In genomic region chr19:12890787-12891552, GRCh38 we compare ENCODE assay signal across 8 cellular contexts. TPM values are rescaled to one million over a fixed set of nuclear protein-coding genes. Genes with fewer than 3 reads are reported as not detected.
DNase-seq lines count a peak whose midpoint lies in the region; ATAC-seq and TF ChIP-seq lines count a peak whose summit lies in the region.

Gene GCDH (plus strand): TSS chr19:12891160. CDS start chr19:12891305, 145 bp downstream.

- H3K27me3 ChIP-seq in esophagus squamous epithelium = peaks cover 0 to 13% (median 0%) of the 10 kb centered on the region in 4 donors

- H3K9me3 Mint-ChIP-seq in activated T-helper 1 cell treated with anti-CD3 and anti-CD28 coated beads, Interleukin-12 subunit alpha, Interleukin-12 subunit beta, Interleukin-2, Interleukin-4 antibody, amounts not matched to agents 30 ng/mL and 10 ng/mL and 1 ng/mL, durations not matched to agents 14 hours and 24 hours and 36 hours = no peaks in the 10 kb centered on the region

- H3K27ac Mint-ChIP-seq in activated T-helper 1 cell treated with anti-CD3 and anti-CD28 coated beads, Interleukin-12 subunit alpha, Interleukin-12 subunit beta, Interleukin-2, Interleukin-4 antibody, amounts not matched to agents 30 ng/mL and 10 ng/mL and 1 ng/mL, durations not matched to agents 14 hours and 24 hours and 36 hours = peak within 1 kb of the TSS; percentile 88

- peaks cover under 1 to 38% (median 6%) of the 10 kb centered on the region in 3 donors for H3K36me3 ChIP-seq in esophagus squamous epithelium

- TF ChIP-seq POLR2A in esophagus squamous epithelium (IDR thresholded peaks at IDR 0.05) = peak in 3 of 4 donors; percentile 69 to 88 (median 82)

- intact Hi-C loops in activated T-helper 1 cell treated with anti-CD3 and anti-CD28 coated beads, Interleukin-12 subunit alpha, Interleukin-12 subunit beta, Interleukin-2, Interleukin-4 antibody, amounts not matched to agents 30 ng/mL and 10 ng/mL and 1 ng/mL, durations not matched to agents 14 hours and 24 hours and 36 hours (cut with micrococcal nuclease) = loop anchor here (1.0 to 2.0 kb wide), 7 partner anchors 10 to 154 kb away; partner anchors contain the start of genes CALR, DNASE2, FARSA and GADD45GIP1
- intact Hi-C loops in esophagus squamous epithelium (cut with DNase I) = no loop called here

- WGBS in esophagus squamous epithelium, 2 donors = 0% methylated on average over 21 to 45 of the region's 49 CpGs

- peak within 1 kb of the TSS; percentile 97 for H3K4me3 Mint-ChIP-seq in activated T-helper 1 cell treated with anti-CD3 and anti-CD28 coated beads, Interleukin-12 subunit alpha, Interleukin-12 subunit beta, Interleukin-2, Interleukin-4 antibody, amounts not matched to agents 30 ng/mL and 10 ng/mL and 1 ng/mL, durations not matched to agents 14 hours and 24 hours and 36 hours

- H3K4me1 ChIP-seq in esophagus squamous epithelium = peaks cover 11 to 29% (median 16%) of the 10 kb centered on the region in 3 donors

- peaks cover 13% of the 10 kb centered on the region for H3K4me1 Mint-ChIP-seq in activated T-helper 1 cell treated with anti-CD3 and anti-CD28 coated beads, Interleukin-12 subunit alpha, Interleukin-12 subunit beta, Interleukin-2, Interleukin-4 antibody, amounts not matched to agents 30 ng/mL and 10 ng/mL and 1 ng/mL, durations not matched to agents 14 hours and 24 hours and 36 hours (ENCODE audit: low read depth)

- H3K36me3 Mint-ChIP-seq in activated T-helper 1 cell treated with anti-CD3 and anti-CD28 coated beads, Interleukin-12 subunit alpha, Interleukin-12 subunit beta, Interleukin-2, Interleukin-4 antibody, amounts not matched to agents 30 ng/mL and 10 ng/mL and 1 ng/mL, durations not matched to agents 14 hours and 24 hours and 36 hours (ENCODE audit: low read depth) = peaks cover 18% of the 10 kb centered on the region

- peak within 1 kb of the TSS; percentile 62 to 98 (median 89) for H3K4me3 ChIP-seq in esophagus squamous epithelium

- DNase-seq in DMS79 treated with DMSO at 0.1 percent for 48 hours (lab: John Stamatoyannopoulos, UW) (peak; percentile 100), Kasumi-1 (lab: John Stamatoyannopoulos, UW) (peak; percentile 100), RPMI7951 (ENCODE audit: low read depth) (peak; percentile 99), esophagus squamous epithelium (lab: John Stamatoyannopoulos, UW) (peak; percentile 97), myocyte (ENCODE audit: low read depth) (peak; percentile 99)
- DNase-seq in activated T-helper 1 cell treated with anti-CD3 and anti-CD28 coated beads, Interleukin-12 subunit alpha, Interleukin-12 subunit beta, Interleukin-2, Interleukin-4 antibody, amounts not matched to agents 30 ng/mL and 10 ng/mL and 1 ng/mL, durations not matched to agents 14 hours and 24 hours and 36 hours (ENCODE audit: low spot score) = peak; percentile 95
- DNase-seq in stimulated activated CD8-positive, alpha-beta memory T cell treated with anti-CD3 and anti-CD28 coated beads, Interleukin-7, amount 100 ng/mL, for 48 hours (ENCODE audit: extremely low read depth in 1 of 2, low read depth in 1 of 2) = peak; percentile 88 to 99

- H3K27me3 Mint-ChIP-seq in activated T-helper 1 cell treated with anti-CD3 and anti-CD28 coated beads, Interleukin-12 subunit alpha, Interleukin-12 subunit beta, Interleukin-2, Interleukin-4 antibody, amounts not matched to agents 30 ng/mL and 10 ng/mL and 1 ng/mL, durations not matched to agents 14 hours and 24 hours and 36 hours (ENCODE audit: insufficient read depth) = no peaks in the 10 kb centered on the region

- peak in 1 of 6 experiments; percentile 41 for TF ChIP-seq CTCF in esophagus squamous epithelium (IDR thresholded peaks at IDR 0.05)

- H3K27ac ChIP-seq in esophagus squamous epithelium = peak within 1 kb of the TSS; percentile 67 to 94 (median 90)

- ATAC-seq in GM21786 (IDR thresholded peaks at IDR 0.05; ENCODE audit: unreplicated experiment) = peak; percentile 95

- H3K9me3 ChIP-seq in esophagus squamous epithelium = no peaks in the 10 kb centered on the region

RNA-seq across cellular contexts. Expression of gene GCDH, which starts in this region (rescaled TPM):
- 29.1 and 40.5 TPM in 2 replicates for total RNA-seq in RPMI7951 (2014; rRNA removed; shearing (Covaris generic))
- 65.9 and 68.8 TPM in 2 replicates for total RNA-seq in activated T-helper 1 cell treated with anti-CD3 and anti-CD28 coated beads, Interleukin-12 subunit alpha, Interleukin-12 subunit beta, Interleukin-2, Interleukin-4 antibody, amounts not matched to agents 30 ng/mL and 10 ng/mL and 1 ng/mL, durations not matched to agents 14 hours and 24 hours and 36 hours
- 10 to 100 TPM; 20.9 to 44.1 (median 34.9) TPM for total RNA-seq in esophagus squamous epithelium
- total RNA-seq in myocyte = 32.8 and 42.3 TPM in 2 replicates
- polyA plus RNA-seq in myocyte (2012) = 13.4 TPM

Comparison
In these comparisons a context has a peak if more than half of its experiments do, and no peak if none do; other contexts are left out.
1. Peak in every context shown above with its lines: DNase-seq, ATAC-seq, H3K4me3 ChIP-seq and H3K27ac ChIP-seq.